8 cellular contexts compared by ENCODE assay signal in the genomic region with DNA sequence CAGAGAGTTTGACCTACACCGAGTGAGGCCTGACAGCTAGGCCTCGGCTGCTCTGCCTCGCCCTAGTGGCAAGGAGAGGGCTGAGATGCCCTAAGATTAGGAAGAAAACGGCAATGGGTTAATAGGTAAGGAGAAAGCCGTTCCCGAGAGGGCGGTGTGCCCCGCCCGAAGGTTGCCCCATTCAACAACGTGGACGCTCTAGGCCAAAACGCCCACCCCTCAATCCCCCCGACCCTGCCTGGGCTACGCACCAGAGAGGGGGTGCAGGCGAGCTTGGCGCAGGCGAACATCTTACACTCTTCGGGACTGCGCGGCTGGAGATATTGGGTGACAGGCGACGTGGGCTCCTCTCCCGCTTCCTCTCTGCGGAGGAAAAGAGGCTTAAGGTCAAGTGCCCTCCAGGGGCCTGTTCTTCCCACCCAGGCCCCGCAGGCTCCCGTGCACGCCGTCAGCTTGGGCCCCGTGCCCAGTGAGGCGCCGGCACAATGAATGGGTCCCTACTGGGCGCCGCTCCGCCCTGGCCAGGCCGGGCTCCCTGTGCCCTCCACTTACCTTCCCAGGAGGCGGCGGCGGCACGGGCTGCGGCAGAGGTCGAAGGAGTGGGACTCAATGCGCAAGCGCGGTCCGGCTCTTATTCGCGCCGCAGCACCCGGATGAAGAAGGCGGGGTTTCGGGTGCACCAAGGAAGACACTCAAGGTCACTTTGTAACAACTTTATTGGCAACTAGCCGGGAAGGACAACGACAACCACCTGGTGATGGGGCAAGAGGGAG. TPM values are rescaled to one million over a fixed set of nuclear protein-coding genes. Genes with fewer than 3 reads are reported as not detected.
DNase-seq lines count a peak whose midpoint lies in the region; TF ChIP-seq lines count a peak whose summit lies in the region.

A gene (minus strand): TSS at position 607 of the 773 bp plus-strand sequence. CDS start 317 bp downstream, at position 290.

- WGBS in suprapubic skin, result under 1% methylated on average over 30 of the region's 53 CpGs

- H3K9me3 Mint-ChIP-seq in activated naive CD4-positive, alpha-beta T cell treated with anti-CD3 and anti-CD28 coated beads, Interleukin-2, amount 10 ng/mL, durations not matched to agents 7 days and 5 days, result peaks cover 3% of the 10 kb centered on the region

- peaks cover 27% of the 10 kb centered on the region for H3K4me1 Mint-ChIP-seq in activated naive CD4-positive, alpha-beta T cell treated with anti-CD3 and anti-CD28 coated beads, Interleukin-2, amount 10 ng/mL, durations not matched to agents 7 days and 5 days

- H3K27ac Mint-ChIP-seq in activated naive CD4-positive, alpha-beta T cell treated with anti-CD3 and anti-CD28 coated beads, Interleukin-2, amount 10 ng/mL, durations not matched to agents 7 days and 5 days, result peak within 1 kb of the TSS; percentile 92

- peak within 1 kb of the TSS; percentile 80 for H3K4me3 Mint-ChIP-seq in activated naive CD4-positive, alpha-beta T cell treated with anti-CD3 and anti-CD28 coated beads, Interleukin-2, amount 10 ng/mL, durations not matched to agents 7 days and 5 days

- peaks cover 32% of the 10 kb centered on the region for H3K36me3 Mint-ChIP-seq in activated naive CD4-positive, alpha-beta T cell treated with anti-CD3 and anti-CD28 coated beads, Interleukin-2, amount 10 ng/mL, durations not matched to agents 7 days and 5 days

- H3K27me3 Mint-ChIP-seq in activated naive CD4-positive, alpha-beta T cell treated with anti-CD3 and anti-CD28 coated beads, Interleukin-2, amount 10 ng/mL, durations not matched to agents 7 days and 5 days, result no peaks in the 10 kb centered on the region

- H3K27ac ChIP-seq in SK-N-MC (peak within 1 kb of the TSS; percentile 83), suprapubic skin (peak within 1 kb of the TSS; percentile 88)

- H3K4me1 ChIP-seq in suprapubic skin, result peaks cover 12% of the 10 kb centered on the region

- no peaks in the 10 kb centered on the region for H3K9me3 ChIP-seq in SK-N-MC (ENCODE audit: low read depth, low read length)
- H3K9me3 ChIP-seq in suprapubic skin, result no peaks in the 10 kb centered on the region

- TF ChIP-seq POLR2A in suprapubic skin (IDR thresholded peaks at IDR 0.05), result peak in 1 of 2 donors; percentile 78

- TF ChIP-seq CTCF in suprapubic skin (IDR thresholded peaks at IDR 0.05), result no peak

- DNase-seq in GM04504 (ENCODE audit: low read depth), result peak; percentile 83
- DNase-seq in HEK293T (ENCODE audit: extremely low spot score), result peak; percentile 94
- DNase-seq in NAMALWA (ENCODE audit: low spot score), result peak; percentile 98
- DNase-seq in SK-N-MC (ENCODE audit: low read depth, low spot score), result peak; percentile 88
- DNase-seq in activated naive CD4-positive, alpha-beta T cell treated with anti-CD3 and anti-CD28 coated beads, Interleukin-2, amount 10 ng/mL, durations not matched to agents 7 days and 5 days, result peak; percentile 95
- peak; percentile 95 for DNase-seq in germinal center (ENCODE audit: low spot score)
- DNase-seq in nucleus accumbens (lab: John Stamatoyannopoulos, UW), result peak; percentile 27 to 96 (median 86)
- peak; percentile 94 to 96 for DNase-seq in suprapubic skin (ENCODE audit: low spot score in 2 of 2)

- CTCF ChIA-PET in HEK293T (lab: Yijun Ruan, JAX), result no interaction called here
- CTCF ChIA-PET in activated naive CD4-positive, alpha-beta T cell treated with anti-CD3 and anti-CD28 coated beads, Interleukin-2, amount 10 ng/mL, durations not matched to agents 7 days and 5 days (lab: Charles Lee), result interaction anchor here (0.7 kb wide), 1 partner anchor 150 kb away, joined by 3 read pairs; no protein-coding TSS in a partner anchor

- TF ChIP-seq EP300 in suprapubic skin (IDR thresholded peaks at IDR 0.05), result no peak

- no peaks in the 10 kb centered on the region for H3K27me3 ChIP-seq in suprapubic skin

- peak within 1 kb of the TSS; percentile 98 for H3K4me3 ChIP-seq in SK-N-MC
- H3K4me3 ChIP-seq in suprapubic skin, result peak within 1 kb of the TSS; percentile 89

- H3K9ac ChIP-seq in SK-N-MC (ENCODE audit: insufficient read length), result peak within 1 kb of the TSS; percentile 99

- peaks cover 43% of the 10 kb centered on the region for H3K36me3 ChIP-seq in SK-N-MC (ENCODE audit: insufficient read depth, low read length)
- peaks cover 31% of the 10 kb centered on the region for H3K36me3 ChIP-seq in suprapubic skin

- POLR2A ChIA-PET in HEK293T (lab: Yijun Ruan, JAX), result interaction anchor here (3.0 kb wide), 1 partner anchor 13 kb away, joined by 17 read pairs; a partner anchor contains a TSS

TF ChIP-seq in HEK293T, 16 proteins besides CTCF, POLR2A, EP300 and RAD21:
- TF ChIP-seq ELF4 (IDR thresholded peaks at IDR 0.05) (peak; percentile 20; the same call in 1 of the 2 replicates), FOXM1 (IDR thresholded peaks at IDR 0.05; ENCODE audit: borderline replicate concordance) (no peak), CTBP1 (IDR thresholded peaks at IDR 0.05; ENCODE audit: borderline replicate concordance) (no peak), TARDBP (IDR thresholded peaks at IDR 0.05) (no peak), ARNT (IDR thresholded peaks at IDR 0.05) (no peak), FOXK2 (IDR thresholded peaks at IDR 0.05) (no peak), HDGF (IDR thresholded peaks at IDR 0.05; ENCODE audit: borderline replicate concordance) (no peak), SUZ12 (IDR thresholded peaks at IDR 0.05) (no peak), NFRKB (IDR thresholded peaks at IDR 0.05) (no peak), BHLHE40 (IDR thresholded peaks at IDR 0.05; ENCODE audit: borderline replicate concordance) (no peak), L3MBTL2 (conservative IDR thresholded peaks at IDR 0.05) (peak; percentile 45; the same call in 1 of the 2 replicates), FOXA1 (IDR thresholded peaks at IDR 0.05) (no peak), SP1 (IDR thresholded peaks at IDR 0.05) (no peak), ZNF384 (IDR thresholded peaks at IDR 0.05) (peak; percentile 62), LEF1 (IDR thresholded peaks at IDR 0.05; ENCODE audit: borderline replicate concordance) (no peak)
- TF ChIP-seq, protein P1, sequence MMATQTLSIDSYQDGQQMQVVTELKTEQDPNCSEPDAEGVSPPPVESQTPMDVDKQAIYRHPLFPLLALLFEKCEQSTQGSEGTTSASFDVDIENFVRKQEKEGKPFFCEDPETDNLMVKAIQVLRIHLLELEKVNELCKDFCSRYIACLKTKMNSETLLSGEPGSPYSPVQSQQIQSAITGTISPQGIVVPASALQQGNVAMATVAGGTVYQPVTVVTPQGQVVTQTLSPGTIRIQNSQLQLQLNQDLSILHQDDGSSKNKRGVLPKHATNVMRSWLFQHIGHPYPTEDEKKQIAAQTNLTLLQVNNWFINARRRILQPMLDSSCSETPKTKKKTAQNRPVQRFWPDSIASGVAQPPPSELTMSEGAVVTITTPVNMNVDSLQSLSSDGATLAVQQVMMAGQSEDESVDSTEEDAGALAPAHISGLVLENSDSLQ (IDR thresholded peaks at IDR 0.05), result no peak

RNA-seq across cellular contexts. Expression of the gene that starts here (rescaled TPM):
- 100 to 1,000 TPM in 3 of 4 donors, 10 to 100 TPM in 1; 87.9 to 150 (median 145) TPM for total RNA-seq in suprapubic skin

Comparison
In these comparisons a context has a peak if more than half of its experiments do, and no peak if none do; other contexts are left out.
1. Peak in every context shown above with its lines: DNase-seq, H3K4me3 ChIP-seq and H3K27ac ChIP-seq.